15 cellular contexts compared by ENCODE assay signal in genomic region chr6:130076512-130076911, GRCh38. TPM values are rescaled to one million over a fixed set of nuclear protein-coding genes. Genes with fewer than 3 reads are reported as not detected.
DNase-seq lines count a peak whose midpoint lies in the region; ATAC-seq and TF ChIP-seq lines count a peak whose summit lies in the region.
"Had no signal": no experiment of that assay in that cellular context is flagged by ENCODE, and none has a peak within 500 bp of the region (broad histone marks: within the 10 kb centered on the region; RNA-seq: fewer than 3 reads in every experiment).

No MANE protein-coding gene starts in this region.

- no peak for ATAC-seq in CD4-positive, CD25-positive, alpha-beta regulatory T cell (ENCODE audit: low read depth in 2 of 2)
- ATAC-seq in IMR-90 (ENCODE audit: low read depth) (no peak), activated B cell treated with CpG ODN at 0.5 μM for 24 hours (ENCODE audit: low read depth) (no peak)
- ATAC-seq: left lobe of liver; stimulated activated naive B cell treated with anti-CD40 and anti-IgM and Interleukin-4, amounts not matched to agents 10 μg/mL and 1 μg/mL and 100 μg/mL, for 72 hours had no signal

- H3K23ac ChIP-seq in IMR-90 (ENCODE audit: low read depth, low read length): no peak overlapping the region

- no peak overlapping the region for H3K4me3 Mint-ChIP-seq in CD4-positive, CD25-positive, alpha-beta regulatory T cell
- H3K4me3 Mint-ChIP-seq in activated B cell treated with CpG ODN at 0.5 μM for 24 hours: no peak overlapping the region
- H3K4me3 Mint-ChIP-seq: activated CD4-positive, alpha-beta memory T cell treated with anti-CD3 and anti-CD28 coated beads for 36 hours; activated naive CD4-positive, alpha-beta T cell treated with anti-CD3 and anti-CD28 coated beads for 36 hours; stimulated activated naive B cell treated with anti-CD40 and anti-IgM and Interleukin-4, amounts not matched to agents 10 μg/mL and 1 μg/mL and 100 μg/mL, for 72 hours had no signal

- H3K18ac ChIP-seq in IMR-90 (ENCODE audit: low read depth, low read length): no peak overlapping the region

- H4K20me1 ChIP-seq in IMR-90 (ENCODE audit: insufficient read depth, low read length): no peaks in the 10 kb centered on the region

- H2AK9ac ChIP-seq in IMR-90 (replicated peaks; ENCODE audit: low read depth, low read length, poor library complexity): no peak overlapping the region

- TF ChIP-seq CTCF in IMR-90 (conservative IDR thresholded peaks at IDR 0.05; ENCODE audit: low read depth, low read length) (peak; percentile 33), activated B cell treated with CpG ODN at 0.5 μM for 24 hours (IDR thresholded peaks at IDR 0.05) (no peak)

- H3K27me3 ChIP-seq in CD4-positive, CD25-positive, alpha-beta regulatory T cell (ENCODE audit: control insufficient read depth, insufficient read depth, low read length): no peaks in the 10 kb centered on the region
- no peaks in the 10 kb centered on the region for H3K27me3 ChIP-seq in IMR-90 (ENCODE audit: control insufficient read depth, insufficient read depth, low read length)

- no peak overlapping the region for H3K56ac ChIP-seq in IMR-90 (ENCODE audit: extremely low read depth, insufficient read depth, low read length)

- H3K4me1 Mint-ChIP-seq in CD4-positive, CD25-positive, alpha-beta regulatory T cell: peaks cover 18 to 40% (median 27%) of the 10 kb centered on the region in 4 donors
- H3K4me1 Mint-ChIP-seq in activated B cell treated with CpG ODN at 0.5 μM for 24 hours: peaks cover 18% of the 10 kb centered on the region

- peak in 2 of 3 donors; percentile 37 to 57 for DNase-seq in CD4-positive, CD25-positive, alpha-beta regulatory T cell
- peak; percentile 13 for DNase-seq in IMR-90
- no peak for DNase-seq in activated B cell treated with CpG ODN at 0.5 μM for 24 hours
- peak; percentile 4 for DNase-seq in myocyte (ENCODE audit: low read depth)
- no peak for DNase-seq in NCI-H1105 treated with DMSO at 0.1 percent for 48 hours (lab: John Stamatoyannopoulos, UW)
- DNase-seq in activated CD4-positive, CD25-positive, alpha-beta regulatory T cell treated with anti-CD3 and anti-CD28 coated beads, Interleukin-2, amount 50 U/mL, for 72 hours: no peak
- no peak for DNase-seq in stimulated activated CD4-positive, alpha-beta T cell treated with anti-CD3 and anti-CD28 coated beads, Interleukin-2, amount 100 ng/mL, for 24 hours
- DNase-seq in cerebellum (ENCODE audit: low spot score): no peak
- DNase-seq: activated CD4-positive, alpha-beta memory T cell treated with anti-CD3 and anti-CD28 coated beads for 36 hours; activated naive CD4-positive, alpha-beta T cell treated with anti-CD3 and anti-CD28 coated beads for 36 hours; cortex of kidney; KG1; occipital lobe; stimulated activated naive B cell treated with anti-CD40 and anti-IgM and Interleukin-4, amounts not matched to agents 10 μg/mL and 1 μg/mL and 100 μg/mL, for 72 hours had no signal

- H3K36me3 Mint-ChIP-seq in CD4-positive, CD25-positive, alpha-beta regulatory T cell: peaks cover 28% of the 10 kb centered on the region
- peaks cover 67% of the 10 kb centered on the region for H3K36me3 Mint-ChIP-seq in activated B cell treated with CpG ODN at 0.5 μM for 24 hours (ENCODE audit: low read depth)

- H4K91ac ChIP-seq in IMR-90 (ENCODE audit: insufficient read depth, low read depth, low read length): no peak overlapping the region

- no peak overlapping the region for H3K4me2 ChIP-seq in IMR-90 (ENCODE audit: low read depth, low read length)

- no peaks in the 10 kb centered on the region for H3K9me3 ChIP-seq in CD4-positive, CD25-positive, alpha-beta regulatory T cell (ENCODE audit: control insufficient read depth in 2 of 2, low read length in 2 of 2)
- no peaks in the 10 kb centered on the region for H3K9me3 ChIP-seq in IMR-90 (ENCODE audit: control insufficient read depth, insufficient read depth, low read length)

- TF ChIP-seq RAD21 in IMR-90 (IDR thresholded peaks at IDR 0.05; ENCODE audit: low read length): peak; percentile 30; the same call in 1 of the 2 replicates

- H3K79me1 ChIP-seq in IMR-90 (ENCODE audit: low read depth in 1 of 2, low read length in 2 of 2): no peaks in the 10 kb centered on the region; a peak in 2 of 4 replicates

- no peak overlapping the region for H2AK5ac ChIP-seq in IMR-90 (ENCODE audit: low read depth, low read length)

- no peak overlapping the region for H4K8ac ChIP-seq in IMR-90 (ENCODE audit: low read depth in 2 of 2, low read length in 2 of 2)

- H2BK15ac ChIP-seq in IMR-90 (ENCODE audit: low read depth, low read length): no peak overlapping the region

- in situ Hi-C loops in IMR-90 (cut with MboI; ENCODE audit: low sequenced_read_pairs): no loop called here

- no peak overlapping the region for H3K4me3 ChIP-seq in CD4-positive, CD25-positive, alpha-beta regulatory T cell (ENCODE audit: low read depth, low read length)
- H3K4me3 ChIP-seq in IMR-90 (ENCODE audit: insufficient read depth, low read depth, low read length): no peak overlapping the region

- no peak overlapping the region for H3K9ac ChIP-seq in IMR-90 (ENCODE audit: low read depth, low read length)

- no peak overlapping the region for H3K4ac ChIP-seq in IMR-90 (ENCODE audit: low read depth, low read length)

- H2BK5ac ChIP-seq in IMR-90 (ENCODE audit: low read depth, low read length, poor library complexity, severe bottlenecking): no peak overlapping the region

- peaks cover 33% of the 10 kb centered on the region for H3K36me3 ChIP-seq in CD4-positive, CD25-positive, alpha-beta regulatory T cell (ENCODE audit: control insufficient read depth, insufficient read depth, low read length)
- peaks cover 4% of the 10 kb centered on the region; the same call in 1 of the 2 replicates for H3K36me3 ChIP-seq in IMR-90 (ENCODE audit: control insufficient read depth, insufficient read depth, low read length)

- no peak for TF ChIP-seq POLR2A in IMR-90 (IDR thresholded peaks at IDR 0.05; ENCODE audit: low read depth, low read length)

- no peaks in the 10 kb centered on the region for H3K9me3 Mint-ChIP-seq in CD4-positive, CD25-positive, alpha-beta regulatory T cell
- no peaks in the 10 kb centered on the region for H3K9me3 Mint-ChIP-seq in activated B cell treated with CpG ODN at 0.5 μM for 24 hours
- H3K9me3 Mint-ChIP-seq: activated CD4-positive, alpha-beta memory T cell treated with anti-CD3 and anti-CD28 coated beads for 36 hours; activated naive CD4-positive, alpha-beta T cell treated with anti-CD3 and anti-CD28 coated beads for 36 hours; stimulated activated naive B cell treated with anti-CD40 and anti-IgM and Interleukin-4, amounts not matched to agents 10 μg/mL and 1 μg/mL and 100 μg/mL, for 72 hours had no signal

- H2BK120ac ChIP-seq in IMR-90 (ENCODE audit: low read depth, low read length): no peak overlapping the region

- H3K9me1 ChIP-seq in IMR-90 (ENCODE audit: insufficient read depth, low read length): no peaks in the 10 kb centered on the region

- dilution Hi-C loops in IMR-90 (cut with HindIII; ENCODE audit: low sequenced_read_pairs, unreplicated experiment): no loop called here

- no peak overlapping the region for H2AFZ ChIP-seq in IMR-90 (replicated peaks; ENCODE audit: low read length, poor library complexity)

- no peak overlapping the region for H3K14ac ChIP-seq in IMR-90 (replicated peaks; ENCODE audit: low read depth, low read length)

- CTCF ChIA-PET in IMR-90 (lab: Yijun Ruan, JAX) (no interaction called here), activated B cell treated with CpG ODN at 0.5 μM for 24 hours (lab: Charles Lee) (no interaction called here)

- H3K27me3 Mint-ChIP-seq in CD4-positive, CD25-positive, alpha-beta regulatory T cell: no peaks in the 10 kb centered on the region
- H3K27me3 Mint-ChIP-seq in activated B cell treated with CpG ODN at 0.5 μM for 24 hours: no peaks in the 10 kb centered on the region
- H3K27me3 Mint-ChIP-seq: activated CD4-positive, alpha-beta memory T cell treated with anti-CD3 and anti-CD28 coated beads for 36 hours; stimulated activated naive B cell treated with anti-CD40 and anti-IgM and Interleukin-4, amounts not matched to agents 10 μg/mL and 1 μg/mL and 100 μg/mL, for 72 hours had no signal

- no peak overlapping the region for H3K27ac ChIP-seq in CD4-positive, CD25-positive, alpha-beta regulatory T cell (ENCODE audit: insufficient read depth, low read length, poor library complexity, severe bottlenecking)
- H3K27ac ChIP-seq in IMR-90 (ENCODE audit: insufficient read depth, low read length): no peak overlapping the region

- H4K5ac ChIP-seq in IMR-90 (ENCODE audit: low read depth, low read length): no peak overlapping the region

- POLR2A ChIA-PET in IMR-90 (lab: Charles Lee; ENCODE audit: unreplicated experiment): no interaction called here
- POLR2A ChIA-PET in activated B cell treated with CpG ODN at 0.5 μM for 24 hours (lab: Charles Lee): no interaction called here

- H3K4me1 ChIP-seq in CD4-positive, CD25-positive, alpha-beta regulatory T cell (ENCODE audit: control insufficient read depth, insufficient read depth, low read length, poor library complexity, severe bottlenecking): no peaks in the 10 kb centered on the region
- H3K4me1 ChIP-seq in IMR-90 (ENCODE audit: control insufficient read depth, insufficient read depth, low read length): peaks cover 2% of the 10 kb centered on the region; the same call in 1 of the 2 replicates

- no peak overlapping the region for H2BK20ac ChIP-seq in IMR-90 (ENCODE audit: low read depth, low read length)

- intact Hi-C loops in IMR-90 (cut with micrococcal nuclease): loop anchor here (5.0 kb wide), 1 partner anchor 206 kb away; no protein-coding TSS in a partner anchor
- intact Hi-C loops in activated B cell treated with CpG ODN at 0.5 μM for 24 hours (cut with micrococcal nuclease): loop anchor here (1.0 to 5.0 kb wide), 4 partner anchors 161 to 622 kb away; no protein-coding TSS in a partner anchor

- no CpG with 5 or more reads among the region's 2 CpGs for WGBS in IMR-90 (ENCODE audit: extremely low coverage in 2 of 2, insufficient read length in 1 of 2), 2 experiments

- no TSS peak for BruUV-seq in IMR-90 (replicated peaks; lab: Mats Ljungman, UMichigan)

- H3K27ac Mint-ChIP-seq in CD4-positive, CD25-positive, alpha-beta regulatory T cell: peak overlapping the region in 1 of 3 donors; percentile 43
- H3K27ac Mint-ChIP-seq in activated B cell treated with CpG ODN at 0.5 μM for 24 hours: peak overlapping the region; percentile 38
- H3K27ac Mint-ChIP-seq: activated CD4-positive, alpha-beta memory T cell treated with anti-CD3 and anti-CD28 coated beads for 36 hours; activated naive CD4-positive, alpha-beta T cell treated with anti-CD3 and anti-CD28 coated beads for 36 hours; stimulated activated naive B cell treated with anti-CD40 and anti-IgM and Interleukin-4, amounts not matched to agents 10 μg/mL and 1 μg/mL and 100 μg/mL, for 72 hours had no signal

RNA-seq across cellular contexts. Expression of gene L3MBTL3, which starts 58.1 kb away (rescaled TPM):
- 66.4 TPM for total RNA-seq in CD4-positive, CD25-positive, alpha-beta regulatory T cell
- polyA plus RNA-seq in CD4-positive, CD25-positive, alpha-beta regulatory T cell: 10 to 100 TPM in 1 of 4 donors, 1 to 10 TPM in 3; 5.2 to 10.7 (median 6.6) TPM
- 7.2 and 14.4 TPM in 2 replicates for total RNA-seq in IMR-90 (2012; rRNA removed)
- polyA plus RNA-seq in IMR-90 (2012; rRNA removed): 8.4 and 10.9 TPM in 2 replicates
- polyA plus RNA-seq in IMR-90 (2012; cell fraction: cytosol; rRNA removed): 0.79 and 3.6 TPM in 2 replicates
- polyA plus RNA-seq in IMR-90 (2012; cell fraction: nucleus; rRNA removed; ENCODE audit: low replicate concordance): 1.4 and 22.5 TPM in 2 replicates
- 28.0 and 30.4 TPM in 2 replicates for total RNA-seq in activated B cell treated with CpG ODN at 0.5 μM for 24 hours
- 6.5 and 13.8 TPM in 2 replicates for total RNA-seq in myocyte
- 4.1 TPM for polyA plus RNA-seq in myocyte (2012)
- total RNA-seq in cerebellum: 14.5 TPM

Comparison
In these comparisons a context has a peak if more than half of its experiments do, and no peak if none do; other contexts are left out.
1. DNase-seq: peak in CD4-positive, CD25-positive, alpha-beta regulatory T cell (2 of 3), IMR-90 (single experiment) and myocyte (single experiment); none in activated B cell treated with CpG ODN at 0.5 μM for 24 hours (single experiment), NCI-H1105 treated with DMSO at 0.1 percent for 48 hours (single experiment), activated CD4-positive, CD25-positive, alpha-beta regulatory T cell treated with anti-CD3 and anti-CD28 coated beads, Interleukin-2, amount 50 U/mL, for 72 hours (single experiment), stimulated activated CD4-positive, alpha-beta T cell treated with anti-CD3 and anti-CD28 coated beads, Interleukin-2, amount 100 ng/mL, for 24 hours (0 of 2) and cerebellum (single experiment).